ENCODE assay signal across 23 cellular contexts in genomic region chr3:47356201-47356600, GRCh38.
"Had no signal": no experiment of that assay in that cellular context is flagged by ENCODE, and none has a peak within 500 bp of the region (broad histone marks: within the 10 kb centered on the region; RNA-seq: fewer than 3 reads in every experiment).

No MANE protein-coding gene starts in this region.

- H3K4me3 ChIP-seq: left ventricle myocardium inferior, lower lobe of right lung, neural progenitor cell, ovary, right atrium auricular region, right lobe of liver, smooth muscle cell, stomach, thoracic aorta, tibial artery, uterus had no signal

- H3K4me1 ChIP-seq: left ventricle myocardium inferior, lower lobe of right lung, neural progenitor cell, right atrium auricular region, right lobe of liver, stomach, tibial artery, uterus had no signal

- DNase-seq: hypothalamus; immature natural killer cell; left ventricle myocardium inferior; lower lobe of right lung; mammary epithelial cell; mesenchymal stem cell; naive B cell; natural killer cell; nephron progenitor cell; ovary; right lobe of liver; stimulated activated CD4-positive, alpha-beta T cell treated with anti-CD3 and anti-CD28 coated beads, Interleukin-1b, Interleukin-23, amount 100 ng/mL, for 48 hours; stimulated activated CD4-positive, alpha-beta T cell treated with anti-CD3 and anti-CD28 coated beads, Interleukin-2, amount 100 ng/mL, for 48 hours; stimulated activated naive B cell treated with anti-CD40 and anti-IgM and Interleukin-4, amounts not matched to agents 10 μg/mL and 1 μg/mL and 100 μg/mL, for 72 hours; stimulated activated naive CD8-positive, alpha-beta T cell treated with anti-CD3 and anti-CD28 coated beads, Interleukin-15, Interleukin-2, amounts not matched to agents 100 U/mL and 50 U/mL, for 24 hours; stomach; trophoblast cell; uterus had no signal

- ATAC-seq: lower lobe of right lung; natural killer cell; right lobe of liver; stimulated activated naive B cell treated with anti-CD40 and anti-IgM and Interleukin-4, amounts not matched to agents 10 μg/mL and 1 μg/mL and 100 μg/mL, for 72 hours; stimulated activated naive CD8-positive, alpha-beta T cell treated with anti-CD3 and anti-CD28 coated beads, Interleukin-15, Interleukin-2, amounts not matched to agents 100 U/mL and 50 U/mL, for 24 hours had no signal

- H3K27ac ChIP-seq: left ventricle myocardium inferior, lower lobe of right lung, neural progenitor cell, ovary, right atrium auricular region, right lobe of liver, stomach, thoracic aorta, tibial artery, uterus had no signal

- H3K36me3 ChIP-seq: left ventricle myocardium inferior, lower lobe of right lung, neural progenitor cell, ovary, right atrium auricular region, right lobe of liver, stomach, thoracic aorta, uterus had no signal

- H3K27me3 ChIP-seq: neural progenitor cell, ovary, right atrium auricular region, right lobe of liver, stomach, tibial artery, uterus had no signal

- H3K9me3 ChIP-seq: ovary, right lobe of liver, uterus had no signal
